In the genomic region with DNA sequence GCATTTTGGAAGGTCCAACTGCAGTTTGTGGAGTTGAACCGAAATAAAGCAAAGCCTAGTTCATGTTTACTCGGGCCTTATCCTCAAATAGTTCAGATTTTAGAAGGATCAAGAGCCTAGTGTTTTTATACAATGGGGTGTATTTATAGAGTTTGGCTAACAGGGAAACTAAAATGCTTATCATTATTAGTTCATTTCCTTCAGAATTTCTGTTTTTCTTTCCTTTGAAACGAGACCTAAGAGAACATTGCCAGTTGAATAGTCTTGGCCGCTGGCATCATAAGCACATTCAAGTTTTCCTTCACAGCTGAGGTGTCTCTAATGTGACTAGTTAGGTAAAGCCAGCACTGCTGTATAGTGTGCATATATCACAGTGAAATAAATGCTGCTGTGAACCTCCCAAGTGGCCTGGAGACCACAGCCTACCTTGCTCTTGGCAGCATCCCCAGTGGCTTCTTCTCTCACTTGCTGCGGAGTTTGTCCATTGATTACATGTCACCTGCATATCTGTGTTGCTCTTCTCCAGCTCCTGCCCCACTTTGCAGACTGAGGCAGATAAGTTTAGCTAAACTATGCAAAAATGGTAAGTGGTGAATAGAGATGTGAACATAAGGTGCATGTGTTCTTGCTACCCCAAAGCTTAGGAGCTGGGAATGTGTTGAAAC, we compare ENCODE assay signal across 22 cellular contexts.
A peak's percentile ranks its signal among the peaks of the same experiment; 100 is the strongest.
DNase-seq lines count a peak whose midpoint lies in the region; ATAC-seq, FAIRE-seq and TF ChIP-seq lines count a peak whose summit lies in the region.
"Had no signal": no experiment of that assay in that cellular context is flagged by ENCODE, and none has a peak within 500 bp of the region (broad histone marks: within the 10 kb centered on the region; RNA-seq: fewer than 3 reads in every experiment).

No MANE protein-coding gene starts in this region.

- H3K36me3 ChIP-seq in endothelial cell of umbilical vein (ENCODE audit: control insufficient read depth in 2 of 2, extremely low read depth in 1 of 2, insufficient read depth in 2 of 2, low read length in 2 of 2) (peaks cover 0 to 3% of the 10 kb centered on the region in 2 experiments), left ventricle myocardium inferior (no peaks in the 10 kb centered on the region), upper lobe of left lung (no peaks in the 10 kb centered on the region)
- H3K36me3 ChIP-seq: pancreas had no signal

- ATAC-seq in upper lobe of left lung (ENCODE audit: low FRiP score in 2 of 2): no peak
- ATAC-seq: left colon; pancreas; stimulated activated effector memory CD8-positive, alpha-beta T cell treated with anti-CD3 and anti-CD28 coated beads, Interleukin-12 subunit alpha, Interleukin-12 subunit beta, amount 100 ng/mL, for 72 hours had no signal

- H3K4me1 ChIP-seq in endothelial cell of umbilical vein (ENCODE audit: control insufficient read depth, extremely low read depth, insufficient read depth, low read length) (peaks cover 34% of the 10 kb centered on the region), left ventricle myocardium inferior (peaks cover 89% of the 10 kb centered on the region), upper lobe of left lung (peaks cover 4 to 23% (median 12%) of the 10 kb centered on the region in 4 donors)

- FAIRE-seq in endothelial cell of umbilical vein (lab: Jason Lieb, UNC): peak; percentile 86
- FAIRE-seq: GM19239, pancreas, TTC549 had no signal

- intact Hi-C loops in endothelial cell of umbilical vein (cut with micrococcal nuclease): no loop called here
- intact Hi-C loops in left ventricle myocardium inferior (cut with micrococcal nuclease): no loop called here

- DNase-seq in endothelial cell of umbilical vein (ENCODE audit: low read depth, low spot score) (peak; percentile 79), left ventricle myocardium inferior (no peak), pons (ENCODE audit: low spot score) (peak; percentile 36), upper lobe of left lung (no peak), mucosa of gallbladder (ENCODE audit: low spot score) (no peak), DMS 273 (lab: John Stamatoyannopoulos, UW; ENCODE audit: unreplicated experiment) (no peak)
- no peak for DNase-seq in stimulated activated CD4-positive, alpha-beta T cell treated with anti-CD3 and anti-CD28 coated beads, Interleukin-15, amount 100 ng/mL, for 24 hours
- DNase-seq: activated CD4-positive, alpha-beta T cell treated with anti-CD3 and anti-CD28 coated beads, Interleukin-2, amount 10 ng/mL, durations not matched to agents 24 days and 14 days; activated gamma-delta T cell treated with Interleukin-2 at 50 U/mL for 16 hours; amniotic stem cell; cerebellar nuclear complex; EL; foreskin fibroblast; IMR-90; left colon; naive B cell; NCI-H187; NCI-H345; pancreas had no signal

- peak overlapping the region; percentile 42 for H3K9ac ChIP-seq in endothelial cell of umbilical vein (replicated peaks; ENCODE audit: extremely low read depth, insufficient read depth, low read length)

- H3K27me3 ChIP-seq in endothelial cell of umbilical vein (ENCODE audit: control insufficient read depth in 2 of 2, insufficient read depth in 2 of 2, low read length in 2 of 2) (no peaks in the 10 kb centered on the region), left ventricle myocardium inferior (ENCODE audit: low read depth) (no peaks in the 10 kb centered on the region), upper lobe of left lung (no peaks in the 10 kb centered on the region)
- H3K27me3 ChIP-seq: pancreas had no signal

- no peaks in the 10 kb centered on the region for H4K20me1 ChIP-seq in endothelial cell of umbilical vein (replicated peaks; ENCODE audit: control insufficient read depth, extremely low read depth, insufficient read depth, low read length)

- peak overlapping the region; percentile 58 for H3K4me2 ChIP-seq in endothelial cell of umbilical vein (ENCODE audit: insufficient read depth, low read length)

- H3K79me2 ChIP-seq in endothelial cell of umbilical vein (ENCODE audit: control insufficient read depth, insufficient read depth, low read length): peaks cover 28% of the 10 kb centered on the region

- no peaks in the 10 kb centered on the region for H3K9me1 ChIP-seq in endothelial cell of umbilical vein (replicated peaks; ENCODE audit: control insufficient read depth, extremely low read depth, insufficient read depth, low read length)

- no peak overlapping the region for H2AFZ ChIP-seq in endothelial cell of umbilical vein (ENCODE audit: low read depth, low read length)

- peak overlapping the region; percentile 72 for H3K27ac ChIP-seq in endothelial cell of umbilical vein (ENCODE audit: insufficient read depth, low read depth, low read length)
- peak overlapping the region; percentile 72 for H3K27ac ChIP-seq in left ventricle myocardium inferior (replicated peaks)
- H3K27ac ChIP-seq in upper lobe of left lung: peak overlapping the region; percentile 11 to 61 (median 38)
- H3K27ac ChIP-seq: pancreas had no signal

- CTCF ChIA-PET in endothelial cell of umbilical vein (lab: Charles Lee): interaction anchor here (1.2 to 1.5 kb wide), 2 partner anchors 19 to 36 kb away, joined by 3 to 4 read pairs; no protein-coding TSS in a partner anchor

- no peak for TF ChIP-seq CTCF in endothelial cell of umbilical vein (IDR thresholded peaks at IDR 0.05; ENCODE audit: extremely low read depth in 1 of 2, insufficient read depth in 1 of 2, low read depth in 1 of 2, low read length in 2 of 2)
- no peak for TF ChIP-seq CTCF in left ventricle myocardium inferior (IDR thresholded peaks at IDR 0.05; ENCODE audit: borderline replicate concordance)
- TF ChIP-seq CTCF in upper lobe of left lung (IDR thresholded peaks at IDR 0.05): no peak

- dilution Hi-C loops in endothelial cell of umbilical vein (cut with MboI; ENCODE audit: extremely low pct_ligation_motif_present, low sequenced_read_pairs): no loop called here

- H3K9me3 ChIP-seq in endothelial cell of umbilical vein (replicated peaks; ENCODE audit: control insufficient read depth, insufficient read depth, low read length): no peaks in the 10 kb centered on the region
- H3K9me3 ChIP-seq in left ventricle myocardium inferior (replicated peaks): no peaks in the 10 kb centered on the region
- no peaks in the 10 kb centered on the region for H3K9me3 ChIP-seq in upper lobe of left lung
- H3K9me3 ChIP-seq: pancreas had no signal

- TF ChIP-seq EP300 in upper lobe of left lung (IDR thresholded peaks at IDR 0.05): no peak

- TF ChIP-seq POLR2A in endothelial cell of umbilical vein (IDR thresholded peaks at IDR 0.05; ENCODE audit: low read depth, low read length) (no peak), upper lobe of left lung (IDR thresholded peaks at IDR 0.05) (no peak)

- H3K4me3 ChIP-seq in endothelial cell of umbilical vein (replicated peaks in 1 of 3; ENCODE audit: insufficient read depth in 1 of 3, low read depth in 1 of 3, low read length in 3 of 3) (peak overlapping the region in 1 of 3 experiments; percentile 5), left ventricle myocardium inferior (no peak overlapping the region), upper lobe of left lung (no peak overlapping the region)
- H3K4me3 ChIP-seq: pancreas had no signal

- WGBS in upper lobe of left lung, 2 donors: 51 to 70% methylated on average over 5 of the region's 5 CpGs

- BruUV-seq in endothelial cell of umbilical vein (replicated peaks; lab: Mats Ljungman, UMichigan): TSS peak; percentile 12

- POLR2A ChIA-PET in endothelial cell of umbilical vein (lab: Charles Lee): no interaction called here

TF ChIP-seq in endothelial cell of umbilical vein, 7 proteins besides CTCF, POLR2A, EP300 and RAD21:
- TF ChIP-seq JUN (IDR thresholded peaks at IDR 0.05; ENCODE audit: borderline replicate concordance, insufficient read depth, insufficient read length, low read depth): peak; percentile 6
- TF ChIP-seq, protein P1, sequence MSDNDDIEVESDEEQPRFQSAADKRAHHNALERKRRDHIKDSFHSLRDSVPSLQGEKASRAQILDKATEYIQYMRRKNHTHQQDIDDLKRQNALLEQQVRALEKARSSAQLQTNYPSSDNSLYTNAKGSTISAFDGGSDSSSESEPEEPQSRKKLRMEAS (IDR thresholded peaks at IDR 0.05; ENCODE audit: insufficient read depth, insufficient read length): no peak

Comparison
In these comparisons a context has a peak if more than half of its experiments do, and no peak if none do; other contexts are left out.
1. DNase-seq: peak in endothelial cell of umbilical vein (single experiment) and pons (single experiment); none in left ventricle myocardium inferior (single experiment), upper lobe of left lung (0 of 2), mucosa of gallbladder (single experiment), DMS 273 (single experiment) and stimulated activated CD4-positive, alpha-beta T cell treated with anti-CD3 and anti-CD28 coated beads, Interleukin-15, amount 100 ng/mL, for 24 hours (single experiment).
2. Peak in every context shown above with its lines, with median percentiles within 50 percentile points of each other: H3K27ac ChIP-seq.